Comparison of ENCODE assay signal across 8 cellular contexts in genomic region chr10:110495731-110496552, GRCh38. TPM values are rescaled to one million over a fixed set of nuclear protein-coding genes. Genes with fewer than 3 reads are reported as not detected.
DNase-seq lines count a peak whose midpoint lies in the region; ATAC-seq, FAIRE-seq and TF ChIP-seq lines count a peak whose summit lies in the region.

No MANE protein-coding gene starts in this region.

- H3K4me3 ChIP-seq in K562: no peak overlapping the region

- CTCF ChIA-PET in K562 (lab: Yijun Ruan, JAX; ENCODE audit: low intra/inter-chr PET ratio): no interaction called here

- H3K9me3 ChIP-seq in K562 (replicated peaks; ENCODE audit: control insufficient read depth, insufficient read depth, low read depth, low read length): no peaks in the 10 kb centered on the region

- ATAC-seq in K562 (no peak), GM19324 (IDR thresholded peaks at IDR 0.05; ENCODE audit: low FRiP score, unreplicated experiment) (no peak)

- peak overlapping the region in 1 of 2 experiments; percentile 82; a peak in 2 of 4 replicates for H3K9ac ChIP-seq in K562 (ENCODE audit: insufficient read depth in 1 of 2, low read depth in 2 of 2, low read length in 2 of 2)

- TF ChIP-seq CTCF in GM13977 (IDR thresholded peaks at IDR 0.05; ENCODE audit: extremely low read depth, insufficient read depth, missing control alignments) (no peak), K562 (IDR thresholded peaks at IDR 0.05 in 2 of 3, conservative IDR thresholded peaks at IDR 0.05 in 1 of 3; ENCODE audit: insufficient read depth in 2 of 3, low read depth in 1 of 3, low read length in 3 of 3) (no peak)

- no peak for TF ChIP-seq POLR2A in K562 (conservative IDR thresholded peaks at IDR 0.05)

- H3K9me1 ChIP-seq in K562 (ENCODE audit: control insufficient read depth, insufficient read depth, low read length): no peaks in the 10 kb centered on the region

- peak overlapping the region; percentile 89 for H3K4me3 Mint-ChIP-seq in T-helper 2 cell treated with Interferon-gamma antibody and Interleukin-4, amounts not matched to agents 5 μg/mL and 100 μg/mL, for 36 hours
- H3K4me3 Mint-ChIP-seq in immature natural killer cell: peak overlapping the region; percentile 90 to 95 (median 94)

- FAIRE-seq in K562 (lab: Jason Lieb, UNC): no peak

- peaks cover 41% of the 10 kb centered on the region for H3K4me1 Mint-ChIP-seq in T-helper 2 cell treated with Interferon-gamma antibody and Interleukin-4, amounts not matched to agents 5 μg/mL and 100 μg/mL, for 36 hours (ENCODE audit: low read depth)
- peaks cover 41 to 46% of the 10 kb centered on the region in 2 donors for H3K4me1 Mint-ChIP-seq in immature natural killer cell

- intact Hi-C loops in K562 (cut with micrococcal nuclease): loop anchor here (5.0 kb wide), 4 partner anchors 49 to 189 kb away; no protein-coding TSS in a partner anchor

- no peaks in the 10 kb centered on the region for H3K36me3 ChIP-seq in K562 (ENCODE audit: control insufficient read depth, insufficient read depth, low read length)

- no peaks in the 10 kb centered on the region for H3K27me3 Mint-ChIP-seq in T-helper 2 cell treated with Interferon-gamma antibody and Interleukin-4, amounts not matched to agents 5 μg/mL and 100 μg/mL, for 36 hours (ENCODE audit: low read depth)
- H3K27me3 Mint-ChIP-seq in immature natural killer cell (ENCODE audit: low read depth in 3 of 3): peaks cover 3 to 11% (median 10%) of the 10 kb centered on the region in 3 donors

- 62% methylated on average over 14 of the region's 25 CpGs for WGBS in K562 (ENCODE audit: insufficient coverage, low coverage, missing lambda C conversion rate)

- H3K36me3 Mint-ChIP-seq in T-helper 2 cell treated with Interferon-gamma antibody and Interleukin-4, amounts not matched to agents 5 μg/mL and 100 μg/mL, for 36 hours (ENCODE audit: low read depth): peaks cover 11% of the 10 kb centered on the region
- H3K36me3 Mint-ChIP-seq in immature natural killer cell: peaks cover 0 to 3% (median 0%) of the 10 kb centered on the region in 3 donors

- in situ Hi-C loops in GM13977 (cut with MboI; ENCODE audit: low pct_unique_long_range_greater_than_20kb, low sequenced_read_pairs, unreplicated experiment): no loop called here
- in situ Hi-C loops in K562 (cut with MboI): no loop called here

- H3K79me2 ChIP-seq in K562 (ENCODE audit: control insufficient read depth, insufficient read depth, low read length): peaks cover 10% of the 10 kb centered on the region; the same call in 1 of the 3 replicates

- H3K27me3 ChIP-seq in K562 (ENCODE audit: control insufficient read depth in 2 of 2, insufficient read depth in 2 of 2, low read length in 2 of 2): no peaks in the 10 kb centered on the region

- peak overlapping the region; percentile 83 for H3K27ac Mint-ChIP-seq in T-helper 2 cell treated with Interferon-gamma antibody and Interleukin-4, amounts not matched to agents 5 μg/mL and 100 μg/mL, for 36 hours
- peak overlapping the region; percentile 75 to 93 (median 92) for H3K27ac Mint-ChIP-seq in immature natural killer cell

- no peak for TF ChIP-seq EP300 in K562 (IDR thresholded peaks at IDR 0.05; ENCODE audit: low read length)

- peaks cover 28 to 33% of the 10 kb centered on the region in 2 experiments; a peak in 4 of 5 replicates for H3K4me1 ChIP-seq in K562 (replicated peaks in 1 of 2; ENCODE audit: control insufficient read depth in 2 of 2, insufficient read depth in 2 of 2, low read length in 2 of 2)

- H3K4me2 ChIP-seq in K562 (ENCODE audit: insufficient read depth, low read length): peak overlapping the region; percentile 76; the same call in 1 of the 2 replicates

- no TSS peak for BruUV-seq in K562 (replicated peaks; lab: Mats Ljungman, UMichigan)

- no peaks in the 10 kb centered on the region for H3K9me3 Mint-ChIP-seq in T-helper 2 cell treated with Interferon-gamma antibody and Interleukin-4, amounts not matched to agents 5 μg/mL and 100 μg/mL, for 36 hours
- no peaks in the 10 kb centered on the region for H3K9me3 Mint-ChIP-seq in immature natural killer cell

- POLR2A ChIA-PET in K562 (lab: Yijun Ruan, JAX): interaction anchor here (1.0 kb wide), 1 partner anchor 13 kb away, joined by 3 read pairs; no protein-coding TSS in a partner anchor

- DNase-seq in GM13977 (ENCODE audit: low spot score): peak; percentile 53
- DNase-seq in T-helper 2 cell treated with Interferon-gamma antibody and Interleukin-4, amounts not matched to agents 5 μg/mL and 100 μg/mL, for 36 hours (ENCODE audit: low spot score): peak; percentile 64
- DNase-seq in K562 (ENCODE audit: extremely low read depth in 1 of 4, low spot score in 3 of 4): peak in 3 of 4 experiments; percentile 34 to 43 (median 36)
- peak in 1 of 3 donors; percentile 16 for DNase-seq in immature natural killer cell
- peak; percentile 75 for DNase-seq in stimulated activated CD4-positive, alpha-beta T cell treated with anti-CD3 and anti-CD28 coated beads, Interleukin-2, amount 100 ng/mL, for 24 hours
- DNase-seq in pons (ENCODE audit: low spot score): no peak
- no peak for DNase-seq in NCI-H1417 treated with DMSO at 0.1 percent for 48 hours (lab: John Stamatoyannopoulos, UW)

- no peak overlapping the region for H2AFZ ChIP-seq in K562 (ENCODE audit: low read depth, low read length)

- no peaks in the 10 kb centered on the region for H4K20me1 ChIP-seq in K562 (replicated peaks; ENCODE audit: control insufficient read depth, insufficient read depth, low read length)

- H3K27ac ChIP-seq in K562 (ENCODE audit: extremely low read depth, low read depth, low read length): no peak overlapping the region

- no peak for TF ChIP-seq RAD21 in K562 (CRISPR knock-in tag; conservative IDR thresholded peaks at IDR 0.05 in 1 of 2, IDR thresholded peaks at IDR 0.05 in 1 of 2)

TF ChIP-seq in K562, 482 proteins besides CTCF, POLR2A, EP300 and RAD21:
- TF ChIP-seq RBFOX2 (IDR thresholded peaks at IDR 0.05; ENCODE audit: low read depth, low read length) (peak; percentile 43), ZNF77 (CRISPR knock-in tag; IDR thresholded peaks at IDR 0.05) (no peak), USF2 (CRISPR knock-in tag; IDR thresholded peaks at IDR 0.05) (0 out of 2 replicates have a peak, but pooled peaks have one; percentile 6), MNT (conservative IDR thresholded peaks at IDR 0.05) (peak in 1 of 2 experiments; percentile 37; a peak in 2 of 4 replicates), EGR1 (conservative IDR thresholded peaks at IDR 0.05) (peak; percentile 52), TFAP4 (CRISPR knock-in tag; IDR thresholded peaks at IDR 0.05; ENCODE audit: borderline replicate concordance) (peak; percentile 29; the same call in 1 of the 2 replicates)
TF ChIP-seq in K562: peak in this region for 5.

RNA-seq across cellular contexts. Expression of gene DUSP5, which starts 1.8 kb away (rescaled TPM):
- 4.3 and 7.9 TPM in 2 replicates for total RNA-seq in K562 (2011; cell fraction: chromatin; rRNA removed; ENCODE audit: low replicate concordance)
- total RNA-seq in K562 (2011; cell fraction: nucleolus; rRNA removed): 4.7 and 6.2 TPM in 2 replicates
- total RNA-seq in K562 (2011; cell fraction: nucleoplasm; rRNA removed): 3.0 and 4.0 TPM in 2 replicates
- total RNA-seq in K562 (2014; rRNA removed) (1.4 and 2.8 TPM in 2 replicates), K562 (2014; rRNA removed; fragmentation: Illumina TruSeq; extraction: Trizol) (2.2 and 2.3 TPM in 2 replicates), K562 (2015; rRNA removed; fragmentation: Illumina TruSeq; extraction: Trizol) (2.0 and 2.4 TPM in 2 replicates), K562 (2021) (3.4 and 3.5 TPM in 2 replicates)
- polyA plus RNA-seq in K562 (2011; rRNA removed) (2.5 and 3.4 TPM in 2 replicates), K562 (2014; fragmentation: Illumina TruSeq; extraction: Trizol) (2.4 TPM in 2 replicates), K562 (2014; fragmentation: Nextera tagmentation; extraction: Ambion mirVana) (under 1 TPM; 0.49 to 0.71 TPM), K562 (2014; rRNA removed) (1.5 and 1.9 TPM in 2 replicates), immature natural killer cell (1 to 10 TPM; 2.9 to 4.5 (median 2.9) TPM)
- polyA plus RNA-seq in K562 (2011; cell fraction: cytosol; rRNA removed): 2.9 and 4.8 TPM in 2 replicates
- polyA plus RNA-seq in K562 (2011; cell fraction: nucleus; rRNA removed): 3.3 and 6.1 TPM in 2 replicates
- polyA plus RNA-seq in K562 (2012): 4.0 and 6.8 TPM in 2 replicates
- polyA minus RNA-seq in K562 (2011; rRNA and poly(A)+ RNA removed): 5.1 and 10.5 TPM in 2 replicates
- 5.7 and 12.0 TPM in 2 replicates for polyA minus RNA-seq in K562 (2011; cell fraction: cytosol; rRNA and poly(A)+ RNA removed)
- polyA minus RNA-seq in K562 (2011; cell fraction: nucleus; rRNA and poly(A)+ RNA removed): 3.2 and 4.7 TPM in 2 replicates

Comparison
In these comparisons a context has a peak if more than half of its experiments do, and no peak if none do; other contexts are left out.
1. DNase-seq: peak in GM13977 (single experiment), T-helper 2 cell treated with Interferon-gamma antibody and Interleukin-4, amounts not matched to agents 5 μg/mL and 100 μg/mL, for 36 hours (single experiment), K562 (3 of 4) and stimulated activated CD4-positive, alpha-beta T cell treated with anti-CD3 and anti-CD28 coated beads, Interleukin-2, amount 100 ng/mL, for 24 hours (2 of 2); none in pons (single experiment) and NCI-H1417 treated with DMSO at 0.1 percent for 48 hours (single experiment).